In genomic region chr10:26478061-26478460, GRCh38 we compare ENCODE assay signal across 18 cellular contexts. TPM values are rescaled to one million over a fixed set of nuclear protein-coding genes. Genes with fewer than 3 reads are reported as not detected.
DNase-seq lines count a peak whose midpoint lies in the region; ATAC-seq and FAIRE-seq lines count a peak whose summit lies in the region.
"Had no signal": no experiment of that assay in that cellular context is flagged by ENCODE, and none has a peak within 500 bp of the region (broad histone marks: within the 10 kb centered on the region; RNA-seq: fewer than 3 reads in every experiment).

No MANE protein-coding gene starts in this region.

- peaks cover 66% of the 10 kb centered on the region for H3K4me1 Mint-ChIP-seq in activated naive CD4-positive, alpha-beta T cell treated with anti-CD3 and anti-CD28 coated beads for 36 hours (ENCODE audit: low read depth)
- H3K4me1 Mint-ChIP-seq in activated naive CD8-positive, alpha-beta T cell treated with anti-CD3 and anti-CD28 coated beads for 36 hours, result peaks cover 71% of the 10 kb centered on the region
- peaks cover 88% of the 10 kb centered on the region for H3K4me1 Mint-ChIP-seq in stimulated activated naive CD8-positive, alpha-beta T cell treated with anti-CD3 and anti-CD28 coated beads, Interleukin-15, amount 100 ng/mL, for 72 hours

- peaks cover 9% of the 10 kb centered on the region for H3K36me3 Mint-ChIP-seq in activated naive CD4-positive, alpha-beta T cell treated with anti-CD3 and anti-CD28 coated beads for 36 hours (ENCODE audit: low read depth)
- peaks cover 52% of the 10 kb centered on the region for H3K36me3 Mint-ChIP-seq in activated naive CD8-positive, alpha-beta T cell treated with anti-CD3 and anti-CD28 coated beads for 36 hours

- H3K27ac Mint-ChIP-seq in activated naive CD4-positive, alpha-beta T cell treated with anti-CD3 and anti-CD28 coated beads for 36 hours, result peak overlapping the region; percentile 87
- H3K27ac Mint-ChIP-seq in activated naive CD8-positive, alpha-beta T cell treated with anti-CD3 and anti-CD28 coated beads for 36 hours, result peak overlapping the region; percentile 84
- H3K27ac Mint-ChIP-seq in stimulated activated naive CD8-positive, alpha-beta T cell treated with anti-CD3 and anti-CD28 coated beads, Interleukin-15, amount 100 ng/mL, for 72 hours, result peak overlapping the region; percentile 59 to 69

- intact Hi-C loops in activated naive CD4-positive, alpha-beta T cell treated with anti-CD3 and anti-CD28 coated beads for 36 hours (cut with micrococcal nuclease), result loop anchor here (5.0 kb wide), 1 partner anchor 764 kb away; the partner anchor contains the start of gene ACBD5

- H3K4me3 Mint-ChIP-seq in activated naive CD4-positive, alpha-beta T cell treated with anti-CD3 and anti-CD28 coated beads for 36 hours, result peak overlapping the region; percentile 60
- peak overlapping the region; percentile 52 for H3K4me3 Mint-ChIP-seq in activated naive CD8-positive, alpha-beta T cell treated with anti-CD3 and anti-CD28 coated beads for 36 hours
- H3K4me3 Mint-ChIP-seq in stimulated activated naive CD8-positive, alpha-beta T cell treated with anti-CD3 and anti-CD28 coated beads, Interleukin-15, amount 100 ng/mL, for 72 hours, result peak overlapping the region; percentile 51 to 68

- DNase-seq in activated naive CD4-positive, alpha-beta T cell treated with anti-CD3 and anti-CD28 coated beads for 36 hours, result peak; percentile 39
- no peak for DNase-seq in activated naive CD4-positive, alpha-beta T cell treated with Interleukin-2 at 50 U/mL for 16 hours
- DNase-seq in NAMALWA (ENCODE audit: low spot score) (peak; percentile 78), urothelium cell line (ENCODE audit: low spot score) (no peak)
- DNase-seq in activated naive CD8-positive, alpha-beta T cell treated with anti-CD3 and anti-CD28 coated beads for 36 hours, result no peak
- DNase-seq in stimulated activated naive CD8-positive, alpha-beta T cell treated with anti-CD3 and anti-CD28 coated beads, Interleukin-15, amount 100 ng/mL, for 72 hours, result no peak
- DNase-seq: aorta; DMS79 treated with DMSO at 0.1 percent for 48 hours; IMR-90; mesenchymal stem cell; NCI-H1105; NCI-H345; stimulated activated CD4-positive, alpha-beta T cell treated with anti-CD3 and anti-CD28 coated beads, Interleukin-2, amount 100 ng/mL, for 24 hours; upper lobe of left lung had no signal

- no peak for ATAC-seq in stimulated activated naive CD8-positive, alpha-beta T cell treated with anti-CD3 and anti-CD28 coated beads, Interleukin-15, amount 100 ng/mL, for 72 hours
- ATAC-seq in HG02884 (IDR thresholded peaks at IDR 0.05; ENCODE audit: unreplicated experiment) (no peak), GM19452 (IDR thresholded peaks at IDR 0.05; ENCODE audit: unreplicated experiment) (no peak)
- ATAC-seq: gastroesophageal sphincter had no signal

- no peaks in the 10 kb centered on the region for H3K9me3 Mint-ChIP-seq in activated naive CD4-positive, alpha-beta T cell treated with anti-CD3 and anti-CD28 coated beads for 36 hours
- H3K9me3 Mint-ChIP-seq in activated naive CD8-positive, alpha-beta T cell treated with anti-CD3 and anti-CD28 coated beads for 36 hours, result peaks cover 4% of the 10 kb centered on the region
- H3K9me3 Mint-ChIP-seq in stimulated activated naive CD8-positive, alpha-beta T cell treated with anti-CD3 and anti-CD28 coated beads, Interleukin-15, amount 100 ng/mL, for 72 hours, result no peaks in the 10 kb centered on the region

- CTCF ChIA-PET in activated naive CD4-positive, alpha-beta T cell treated with anti-CD3 and anti-CD28 coated beads for 36 hours (lab: Charles Lee), result interaction anchor here (1.2 to 1.3 kb wide), 2 partner anchors 10 to 32 kb away, joined by 4 read pairs; no protein-coding TSS in a partner anchor

- no peak for FAIRE-seq in urothelium cell line (lab: Jason Lieb, UNC)
- FAIRE-seq: H54 had no signal

- H3K27me3 Mint-ChIP-seq in activated naive CD4-positive, alpha-beta T cell treated with anti-CD3 and anti-CD28 coated beads for 36 hours (ENCODE audit: low read depth), result no peaks in the 10 kb centered on the region
- no peaks in the 10 kb centered on the region for H3K27me3 Mint-ChIP-seq in activated naive CD8-positive, alpha-beta T cell treated with anti-CD3 and anti-CD28 coated beads for 36 hours
- no peaks in the 10 kb centered on the region for H3K27me3 Mint-ChIP-seq in stimulated activated naive CD8-positive, alpha-beta T cell treated with anti-CD3 and anti-CD28 coated beads, Interleukin-15, amount 100 ng/mL, for 72 hours

RNA-seq across cellular contexts. Expression of gene APBB1IP, which starts 39.9 kb away (rescaled TPM):
- 10 to 100 TPM; 29.4 to 30.9 TPM for total RNA-seq in activated naive CD4-positive, alpha-beta T cell treated with anti-CD3 and anti-CD28 coated beads for 36 hours
- total RNA-seq in activated naive CD8-positive, alpha-beta T cell treated with anti-CD3 and anti-CD28 coated beads for 36 hours, result 10 to 100 TPM; 66.3 to 68.0 TPM
- total RNA-seq: IMR-90 had no signal

Comparison
In these comparisons a context has a peak if more than half of its experiments do, and no peak if none do; other contexts are left out.
1. DNase-seq: peak in activated naive CD4-positive, alpha-beta T cell treated with anti-CD3 and anti-CD28 coated beads for 36 hours (single experiment) and NAMALWA (single experiment); none in activated naive CD4-positive, alpha-beta T cell treated with Interleukin-2 at 50 U/mL for 16 hours (single experiment), activated naive CD8-positive, alpha-beta T cell treated with anti-CD3 and anti-CD28 coated beads for 36 hours (single experiment), stimulated activated naive CD8-positive, alpha-beta T cell treated with anti-CD3 and anti-CD28 coated beads, Interleukin-15, amount 100 ng/mL, for 72 hours (0 of 2) and urothelium cell line (single experiment).
2. Peak in every context shown above with its lines, with median percentiles within 50 percentile points of each other: H3K27ac Mint-ChIP-seq and H3K4me3 Mint-ChIP-seq.